Comparison of ENCODE assay signal across 6 cellular contexts in the genomic region with DNA sequence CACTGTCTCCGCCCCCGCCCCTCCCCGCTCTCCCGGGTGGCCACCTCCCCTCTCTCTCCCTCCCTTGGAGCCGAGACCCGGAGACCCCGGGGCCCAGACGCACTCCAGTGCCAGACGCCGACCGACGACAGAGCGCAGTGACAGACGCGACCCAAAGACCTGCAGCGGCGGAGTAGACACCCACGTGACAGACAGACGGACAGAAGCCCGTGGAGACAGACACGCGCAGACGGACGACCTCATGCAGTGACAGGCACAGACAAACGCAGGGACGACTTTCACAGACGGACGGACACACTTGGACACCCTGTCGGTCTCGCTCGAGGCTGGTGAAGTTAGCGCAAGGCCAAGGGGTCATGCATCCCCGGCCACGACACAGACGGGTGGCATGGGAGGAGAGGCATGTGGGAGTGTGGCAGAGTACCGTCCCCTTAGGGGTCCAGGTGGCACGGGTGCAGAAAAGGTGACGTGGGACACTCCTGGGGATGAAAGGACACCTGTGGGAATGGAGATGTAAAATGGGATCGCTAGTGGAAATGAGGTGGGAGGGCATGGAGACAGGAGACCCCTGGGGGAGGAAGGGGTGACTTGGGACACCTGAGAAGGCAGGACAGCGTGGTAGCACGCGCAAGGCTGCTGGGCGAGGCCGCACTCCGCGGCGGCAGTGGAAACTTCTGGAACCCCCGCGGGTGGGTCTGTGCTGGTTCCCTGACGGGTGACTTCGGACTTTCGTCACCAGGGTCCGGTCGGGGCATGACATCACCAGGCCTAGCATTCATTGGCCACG. TPM values are rescaled to one million over a fixed set of nuclear protein-coding genes. Genes with fewer than 3 reads are reported as not detected.
DNase-seq lines count a peak whose midpoint lies in the region; ATAC-seq lines count a peak whose summit lies in the region.

No MANE protein-coding gene starts in this region.

- H3K4me1 Mint-ChIP-seq in activated T-helper 2 cell treated with anti-CD3 and anti-CD28 coated beads, Interferon-gamma antibody, Interleukin-2, Interleukin-4, amounts not matched to agents 10 μg/mL and 5 μg/mL and 100 μg/mL, durations not matched to agents 14 hours and 24 hours and 36 hours (ENCODE audit: low read depth) = peaks cover 9% of the 10 kb centered on the region

- H3K27ac Mint-ChIP-seq in activated T-helper 2 cell treated with anti-CD3 and anti-CD28 coated beads, Interferon-gamma antibody, Interleukin-2, Interleukin-4, amounts not matched to agents 10 μg/mL and 5 μg/mL and 100 μg/mL, durations not matched to agents 14 hours and 24 hours and 36 hours = no peak overlapping the region

- H3K4me3 Mint-ChIP-seq in activated T-helper 2 cell treated with anti-CD3 and anti-CD28 coated beads, Interferon-gamma antibody, Interleukin-2, Interleukin-4, amounts not matched to agents 10 μg/mL and 5 μg/mL and 100 μg/mL, durations not matched to agents 14 hours and 24 hours and 36 hours (ENCODE audit: low read depth) = peak overlapping the region; percentile 63

- ATAC-seq in HG03565 (IDR thresholded peaks at IDR 0.05; ENCODE audit: unreplicated experiment) = no peak
- ATAC-seq in GM21528 (IDR thresholded peaks at IDR 0.05; ENCODE audit: low FRiP score, unreplicated experiment) = no peak

- no peaks in the 10 kb centered on the region for H3K9me3 Mint-ChIP-seq in activated T-helper 2 cell treated with anti-CD3 and anti-CD28 coated beads, Interferon-gamma antibody, Interleukin-2, Interleukin-4, amounts not matched to agents 10 μg/mL and 5 μg/mL and 100 μg/mL, durations not matched to agents 14 hours and 24 hours and 36 hours

- no peaks in the 10 kb centered on the region for H3K36me3 Mint-ChIP-seq in activated T-helper 2 cell treated with anti-CD3 and anti-CD28 coated beads, Interferon-gamma antibody, Interleukin-2, Interleukin-4, amounts not matched to agents 10 μg/mL and 5 μg/mL and 100 μg/mL, durations not matched to agents 14 hours and 24 hours and 36 hours (ENCODE audit: low read depth)

- H3K27me3 Mint-ChIP-seq in activated T-helper 2 cell treated with anti-CD3 and anti-CD28 coated beads, Interferon-gamma antibody, Interleukin-2, Interleukin-4, amounts not matched to agents 10 μg/mL and 5 μg/mL and 100 μg/mL, durations not matched to agents 14 hours and 24 hours and 36 hours (ENCODE audit: low read depth) = peaks cover 51% of the 10 kb centered on the region

- DNase-seq in HUDEP-2 (lab: John Stamatoyannopoulos, UW; ENCODE audit: unreplicated experiment in 76 of 76) (peak in 71 of 76 experiments; percentile 14 to 86 (median 68)), medulla oblongata (ENCODE audit: extremely low spot score) (peak; percentile 35), 8988T (no peak)
- DNase-seq in activated T-helper 2 cell treated with anti-CD3 and anti-CD28 coated beads, Interferon-gamma antibody, Interleukin-2, Interleukin-4, amounts not matched to agents 10 μg/mL and 5 μg/mL and 100 μg/mL, durations not matched to agents 14 hours and 24 hours and 36 hours (ENCODE audit: low spot score) = no peak

- intact Hi-C loops in activated T-helper 2 cell treated with anti-CD3 and anti-CD28 coated beads, Interferon-gamma antibody, Interleukin-2, Interleukin-4, amounts not matched to agents 10 μg/mL and 5 μg/mL and 100 μg/mL, durations not matched to agents 14 hours and 24 hours and 36 hours (cut with micrococcal nuclease) = no loop called here

RNA-seq across cellular contexts. Expression of a gene that starts 0.5 kb away (rescaled TPM):
- 0.09 and 0.21 TPM in 2 replicates for total RNA-seq in activated T-helper 2 cell treated with anti-CD3 and anti-CD28 coated beads, Interferon-gamma antibody, Interleukin-2, Interleukin-4, amounts not matched to agents 10 μg/mL and 5 μg/mL and 100 μg/mL, durations not matched to agents 14 hours and 24 hours and 36 hours

RNA-seq across cellular contexts. Expression of a gene that starts 6.6 kb away (rescaled TPM):
- 3.8 and 5.0 TPM in 2 replicates for total RNA-seq in activated T-helper 2 cell treated with anti-CD3 and anti-CD28 coated beads, Interferon-gamma antibody, Interleukin-2, Interleukin-4, amounts not matched to agents 10 μg/mL and 5 μg/mL and 100 μg/mL, durations not matched to agents 14 hours and 24 hours and 36 hours

RNA-seq across cellular contexts. Expression of a gene that starts 21.2 kb away (rescaled TPM):
- total RNA-seq in activated T-helper 2 cell treated with anti-CD3 and anti-CD28 coated beads, Interferon-gamma antibody, Interleukin-2, Interleukin-4, amounts not matched to agents 10 μg/mL and 5 μg/mL and 100 μg/mL, durations not matched to agents 14 hours and 24 hours and 36 hours = 280 and 290 TPM in 2 replicates

RNA-seq across cellular contexts. Expression of a gene that starts 29.0 kb away (rescaled TPM):
- total RNA-seq in activated T-helper 2 cell treated with anti-CD3 and anti-CD28 coated beads, Interferon-gamma antibody, Interleukin-2, Interleukin-4, amounts not matched to agents 10 μg/mL and 5 μg/mL and 100 μg/mL, durations not matched to agents 14 hours and 24 hours and 36 hours = 38.5 and 38.7 TPM in 2 replicates

RNA-seq across cellular contexts. Expression of a gene that starts 43.6 kb away (rescaled TPM):
- total RNA-seq in activated T-helper 2 cell treated with anti-CD3 and anti-CD28 coated beads, Interferon-gamma antibody, Interleukin-2, Interleukin-4, amounts not matched to agents 10 μg/mL and 5 μg/mL and 100 μg/mL, durations not matched to agents 14 hours and 24 hours and 36 hours = 27.3 and 31.6 TPM in 2 replicates

Comparison
In these comparisons a context has a peak if more than half of its experiments do, and no peak if none do; other contexts are left out.
1. DNase-seq: peak in HUDEP-2 (71 of 76) and medulla oblongata (single experiment); none in activated T-helper 2 cell treated with anti-CD3 and anti-CD28 coated beads, Interferon-gamma antibody, Interleukin-2, Interleukin-4, amounts not matched to agents 10 μg/mL and 5 μg/mL and 100 μg/mL, durations not matched to agents 14 hours and 24 hours and 36 hours (single experiment) and 8988T (single experiment).